12 cellular contexts compared by ENCODE assay signal in the genomic region with DNA sequence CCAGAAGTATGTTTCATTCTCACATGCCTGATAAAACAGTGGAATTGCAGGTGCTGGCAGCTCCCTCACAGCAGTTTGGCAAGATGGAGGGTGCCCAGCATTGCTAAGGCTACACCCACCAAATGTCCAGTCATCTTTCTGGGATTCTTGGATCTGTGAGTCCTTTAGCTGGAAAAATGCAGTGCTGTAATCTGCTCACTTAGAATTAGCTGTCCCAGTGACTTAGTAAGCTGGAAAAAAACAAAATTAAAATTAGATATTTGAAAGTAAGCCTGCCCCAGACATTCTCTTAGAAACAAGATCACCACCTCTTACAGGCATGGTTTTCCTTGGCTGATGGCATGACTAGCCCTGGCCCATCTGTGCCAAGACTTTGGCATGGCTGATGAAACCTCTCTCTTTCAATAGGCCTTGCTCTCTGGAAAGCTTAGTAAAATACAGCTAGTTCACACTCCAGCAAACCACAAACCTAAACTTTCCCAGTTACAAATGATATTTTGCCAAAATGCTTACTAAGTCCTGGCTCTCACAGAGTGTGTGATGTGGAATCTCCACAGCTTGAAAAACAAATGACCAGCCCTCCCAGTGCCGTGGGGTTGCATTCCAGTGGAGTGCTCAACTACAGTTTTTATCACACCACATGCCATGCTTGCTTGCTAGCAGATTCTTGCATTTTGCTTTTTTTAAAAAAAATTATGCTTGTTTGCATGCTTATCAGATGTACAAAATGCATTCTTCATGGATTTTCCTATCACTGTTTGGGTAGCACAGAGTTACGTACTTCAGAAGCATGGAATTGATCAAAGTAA.
A peak's percentile ranks its signal among the peaks of the same experiment; 100 is the strongest.
DNase-seq lines count a peak whose midpoint lies in the region; ATAC-seq and TF ChIP-seq lines count a peak whose summit lies in the region.
"Had no signal": no experiment of that assay in that cellular context is flagged by ENCODE, and none has a peak within 500 bp of the region (broad histone marks: within the 10 kb centered on the region; RNA-seq: fewer than 3 reads in every experiment).

No MANE protein-coding gene starts in this region.

- no peak for ATAC-seq in HG03342 (IDR thresholded peaks at IDR 0.05; ENCODE audit: unreplicated experiment)

- DNase-seq in HS-27A (ENCODE audit: low read depth) (peak; percentile 89), brain microvascular endothelial cell (peak; percentile 91), iris pigment epithelial cell (ENCODE audit: low read depth) (peak; percentile 90), medulla oblongata (ENCODE audit: extremely low spot score) (no peak), cerebellar cortex (ENCODE audit: low spot score) (no peak)
- no peak for DNase-seq in activated CD8-positive, alpha-beta memory T cell treated with anti-CD3 and anti-CD28 coated beads, Interleukin-2, amount 50 U/mL, for 48 hours
- DNase-seq: effector CD4-positive, alpha-beta T cell; NCI-H2029; stimulated activated CD4-positive, alpha-beta T cell treated with anti-CD3 and anti-CD28 coated beads, Interleukin-4, amount 100 ng/mL, for 24 hours; SW 1271 had no signal

- in situ Hi-C loops in brain microvascular endothelial cell (cut with HindIII; ENCODE audit: low pct_ligation_motif_present, low sequenced_read_pairs): no loop called here

- H3K36me3 ChIP-seq in brain microvascular endothelial cell (replicated peaks): no peaks in the 10 kb centered on the region
- no peaks in the 10 kb centered on the region for H3K36me3 ChIP-seq in subcutaneous abdominal adipose tissue (ENCODE audit: control insufficient read depth in 5 of 5, insufficient read depth in 5 of 5, low read length in 5 of 5)

- peaks cover 0 to 53% (median 41%) of the 10 kb centered on the region in 5 donors for H3K4me1 ChIP-seq in subcutaneous abdominal adipose tissue (ENCODE audit: control insufficient read depth in 5 of 5, insufficient read depth in 5 of 5, low read length in 5 of 5)

- no peak overlapping the region for H3K9ac ChIP-seq in subcutaneous abdominal adipose tissue (ENCODE audit: low read length in 5 of 5)

- H3K27ac ChIP-seq in brain microvascular endothelial cell: peak overlapping the region; percentile 80
- peak overlapping the region; percentile 82 for H3K27ac ChIP-seq in subcutaneous abdominal adipose tissue (ENCODE audit: low read depth, low read length)

- H3K4me3 ChIP-seq in brain microvascular endothelial cell (ENCODE audit: low read depth, low read length) (no peak overlapping the region), subcutaneous abdominal adipose tissue (ENCODE audit: low read depth in 1 of 5, low read length in 5 of 5) (no peak overlapping the region)

- no peak for TF ChIP-seq CTCF in brain microvascular endothelial cell (IDR thresholded peaks at IDR 0.05; ENCODE audit: low read depth, low read length, missing control alignments)

- H3K9me3 ChIP-seq in subcutaneous abdominal adipose tissue (ENCODE audit: control insufficient read depth in 5 of 5, low read length in 5 of 5): no peaks in the 10 kb centered on the region

- H3K27me3 ChIP-seq in brain microvascular endothelial cell (replicated peaks): peaks cover 13% of the 10 kb centered on the region
- no peaks in the 10 kb centered on the region for H3K27me3 ChIP-seq in subcutaneous abdominal adipose tissue (ENCODE audit: control insufficient read depth in 5 of 5, insufficient read depth in 4 of 5, low read length in 5 of 5)

Comparison
In these comparisons a context has a peak if more than half of its experiments do, and no peak if none do; other contexts are left out.
1. DNase-seq: peak in HS-27A (single experiment), brain microvascular endothelial cell (single experiment) and iris pigment epithelial cell (single experiment); none in activated CD8-positive, alpha-beta memory T cell treated with anti-CD3 and anti-CD28 coated beads, Interleukin-2, amount 50 U/mL, for 48 hours (single experiment), medulla oblongata (single experiment) and cerebellar cortex (single experiment).